ENCODE assay signal across 8 cellular contexts in the genomic region with DNA sequence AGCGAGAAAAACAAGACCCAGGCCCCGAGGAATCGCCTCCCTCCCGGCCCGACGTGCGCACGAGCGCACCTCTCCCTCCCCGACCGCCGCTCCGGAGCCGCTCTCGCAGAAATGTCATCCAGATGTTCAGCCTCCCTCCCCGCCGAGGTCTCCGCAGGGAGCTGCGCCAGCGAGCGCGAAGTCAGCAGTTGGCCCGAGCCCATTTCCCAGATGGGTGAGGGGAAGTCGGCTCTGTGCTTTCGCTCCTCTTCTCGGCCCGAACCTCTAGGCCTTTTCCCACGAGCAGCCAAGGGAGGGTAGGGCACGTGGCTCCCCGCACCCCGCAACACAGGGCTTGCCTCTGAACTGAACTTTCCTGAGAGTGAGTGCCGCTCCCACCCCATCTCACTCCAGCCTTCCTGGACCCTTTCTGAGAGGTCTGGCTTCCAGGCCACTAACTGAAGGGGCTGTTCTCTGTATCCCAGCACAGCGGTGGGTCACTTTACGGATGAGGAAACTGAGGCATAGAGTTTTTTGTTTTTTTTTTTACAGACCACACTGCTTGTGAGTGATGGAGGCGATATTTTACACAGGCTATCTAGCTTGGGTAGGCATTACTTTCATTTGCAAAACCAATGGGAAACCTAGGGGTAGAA. TPM values are rescaled to one million over a fixed set of nuclear protein-coding genes. Genes with fewer than 3 reads are reported as not detected.
DNase-seq lines count a peak whose midpoint lies in the region; ATAC-seq and TF ChIP-seq lines count a peak whose summit lies in the region.

No MANE protein-coding gene starts in this region.

- peak; percentile 2 for TF ChIP-seq CTCF in AG04449 (IDR thresholded peaks at IDR 0.05; ENCODE audit: insufficient read depth, low read length, missing control alignments)
- no peak for TF ChIP-seq CTCF in Loucy (conservative IDR thresholded peaks at IDR 0.05; ENCODE audit: low read length)
- TF ChIP-seq CTCF in ascending aorta (IDR thresholded peaks at IDR 0.05), result no peak

- intact Hi-C loops in ascending aorta (cut with DNase I), result loop anchor here (1.0 to 10.0 kb wide), 9 partner anchors 29 to 1388 kb away; a partner anchor contains a TSS

- no peaks in the 10 kb centered on the region for H4K20me1 ChIP-seq in Loucy (ENCODE audit: insufficient read depth, low read length, poor library complexity, severe bottlenecking)

- H3K27ac ChIP-seq in ascending aorta, result peak overlapping the region; percentile 99 to 100

- DNase-seq in AG04449 (ENCODE audit: low read depth, low spot score) (no peak), ascending aorta (ENCODE audit: low spot score in 2 of 2) (peak in 1 of 2 donors; percentile 83), NCI-H2107 (lab: John Stamatoyannopoulos, UW) (no peak), cerebellar nuclear complex (lab: John Stamatoyannopoulos, UW) (no peak)

- CTCF ChIA-PET in AG04449 (lab: Yijun Ruan, JAX), result interaction anchor here (0.7 to 20.2 kb wide), 38 partner anchors 8 to 405 kb away, joined by 3 to 715 read pairs (median 6); a partner anchor contains a TSS

- H2AFZ ChIP-seq in Loucy (ENCODE audit: low read length), result peak overlapping the region; percentile 70; the same call in 1 of the 2 replicates

- H3K27me3 ChIP-seq in Loucy (ENCODE audit: insufficient read depth, low read length, poor library complexity, severe bottlenecking) (no peaks in the 10 kb centered on the region), ascending aorta (no peaks in the 10 kb centered on the region), skeletal muscle satellite cell (ENCODE audit: control insufficient read depth, insufficient read depth, low read length) (peaks cover 4% of the 10 kb centered on the region)

- H3F3A ChIP-seq in Loucy (ENCODE audit: low read depth), result no peaks in the 10 kb centered on the region

- H3K9me2 ChIP-seq in Loucy (replicated peaks; ENCODE audit: low read depth, low read length), result no peaks in the 10 kb centered on the region

- POLR2A ChIA-PET in AG04449 (lab: Yijun Ruan, JAX), result interaction anchor here (1.2 to 1.8 kb wide), 3 partner anchors 161 to 274 kb away, joined by 3 to 7 read pairs (median 7); no protein-coding TSS in a partner anchor

- peak overlapping the region; percentile 66 for H3K4me3 ChIP-seq in AG04449 (ENCODE audit: low read depth, low read length)
- H3K4me3 ChIP-seq in Loucy (ENCODE audit: low read length, poor library complexity, severe bottlenecking), result peak overlapping the region; percentile 87
- H3K4me3 ChIP-seq in ascending aorta, result peak overlapping the region; percentile 81 to 88
- H3K4me3 ChIP-seq in iPS-11a (ENCODE audit: low read depth, low read length), result peak overlapping the region; percentile 68
- peak overlapping the region; percentile 83 for H3K4me3 ChIP-seq in skeletal muscle satellite cell (ENCODE audit: low read length)

- H3K36me3 ChIP-seq in Loucy (ENCODE audit: insufficient read depth, low read length) (no peaks in the 10 kb centered on the region), ascending aorta (no peaks in the 10 kb centered on the region), skeletal muscle satellite cell (ENCODE audit: insufficient read depth, low read length) (no peaks in the 10 kb centered on the region)

- H3K9ac ChIP-seq in Loucy (ENCODE audit: low read depth, low read length, poor library complexity, severe bottlenecking) (no peak overlapping the region), skeletal muscle satellite cell (ENCODE audit: low read depth, low read length) (peak overlapping the region; percentile 62)

- H3K4me1 ChIP-seq in Loucy (ENCODE audit: insufficient read depth, low read length, poor library complexity, severe bottlenecking) (peaks cover 11% of the 10 kb centered on the region), ascending aorta (peaks cover 15 to 38% of the 10 kb centered on the region in 2 donors), skeletal muscle satellite cell (ENCODE audit: control insufficient read depth, insufficient read depth, low read length) (peaks cover 33% of the 10 kb centered on the region)

- no peaks in the 10 kb centered on the region for H3K9me3 ChIP-seq in Loucy (ENCODE audit: insufficient read depth, low read depth, low read length)
- no peaks in the 10 kb centered on the region for H3K9me3 ChIP-seq in ascending aorta
- H3K9me3 ChIP-seq in skeletal muscle satellite cell (replicated peaks; ENCODE audit: low read length), result no peaks in the 10 kb centered on the region

- H3K79me2 ChIP-seq in Loucy (ENCODE audit: insufficient read depth, low read length), result no peaks in the 10 kb centered on the region

- H3K4me2 ChIP-seq in Loucy (ENCODE audit: low read depth, low read length, poor library complexity, severe bottlenecking) (peak overlapping the region; percentile 82), skeletal muscle satellite cell (ENCODE audit: low read length) (peak overlapping the region; percentile 89)

- ATAC-seq in GM18498 (IDR thresholded peaks at IDR 0.05; ENCODE audit: unreplicated experiment), result peak; percentile 5

RNA-seq across cellular contexts. Expression of a gene that starts 1.0 kb away (rescaled TPM):
- total RNA-seq in ascending aorta, result 108 TPM
- total RNA-seq in skeletal muscle satellite cell (2012; rRNA removed), result 5.1 and 8.3 TPM in 2 replicates

RNA-seq across cellular contexts. Expression of a gene that starts 2.7 kb away (rescaled TPM):
- total RNA-seq in ascending aorta, result 84.0 TPM
- total RNA-seq in skeletal muscle satellite cell (2012; rRNA removed), result 26.6 and 36.0 TPM in 2 replicates
